In the genomic region with DNA sequence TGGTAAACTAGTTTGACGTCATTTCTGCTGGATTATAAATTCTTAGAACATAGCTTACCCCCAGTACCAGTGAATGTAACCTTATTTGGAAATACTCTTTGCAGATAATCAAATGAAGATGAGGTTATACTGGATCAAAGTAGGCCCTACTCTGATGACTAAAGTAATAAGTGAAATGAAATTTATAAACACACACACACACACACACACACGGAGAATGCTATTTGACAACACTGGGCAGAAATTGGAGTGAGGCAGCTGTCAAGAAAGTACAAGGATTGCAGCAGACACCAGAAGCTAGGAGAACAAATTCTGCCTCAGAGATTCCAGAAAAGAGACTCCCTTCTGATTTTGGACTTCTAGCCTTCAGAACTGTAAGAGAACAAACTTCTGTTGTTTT, we compare ENCODE assay signal across 17 cellular contexts.
DNase-seq lines count a peak whose midpoint lies in the region; ATAC-seq and TF ChIP-seq lines count a peak whose summit lies in the region.
"Had no signal": no experiment of that assay in that cellular context is flagged by ENCODE, and none has a peak within 500 bp of the region (broad histone marks: within the 10 kb centered on the region; RNA-seq: fewer than 3 reads in every experiment).

No MANE protein-coding gene starts in this region.

- DNase-seq in HFFc6 (peak; percentile 10), fibroblast of gingiva (ENCODE audit: low read depth) (peak; percentile 78), myocyte (ENCODE audit: low read depth) (peak; percentile 62), thoracic aorta (ENCODE audit: low spot score) (no peak), Ammon's horn (ENCODE audit: low spot score) (no peak), C1 segment of cervical spinal cord (lab: John Stamatoyannopoulos, UW) (no peak), ascending aorta (ENCODE audit: low spot score in 2 of 2) (no peak)
- DNase-seq: ACHN, COR-L47, DMS153, H7, MV-4-11, NCI-H1436 treated with DMSO at 0.1 percent for 48 hours, NCI-H2081, NCI-H524 treated with DMSO at 0.1 percent for 48 hours, SJCRH30 had no signal

- H3K27ac ChIP-seq in thoracic aorta (peak overlapping the region; percentile 30 to 54), ascending aorta (no peak overlapping the region)
- H3K27ac ChIP-seq: C4-2B, SJCRH30 had no signal

- no peaks in the 10 kb centered on the region for H3K4me1 Mint-ChIP-seq in HFFc6 (ENCODE audit: low read depth)

- H3K9me3 ChIP-seq in thoracic aorta (no peaks in the 10 kb centered on the region), ascending aorta (no peaks in the 10 kb centered on the region)
- H3K9me3 ChIP-seq: SJCRH30 had no signal

- H3K4me3 ChIP-seq in thoracic aorta (no peak overlapping the region), ascending aorta (no peak overlapping the region)
- H3K4me3 ChIP-seq: SJCRH30 had no signal

- H3K36me3 ChIP-seq in thoracic aorta (no peaks in the 10 kb centered on the region), ascending aorta (no peaks in the 10 kb centered on the region)
- H3K36me3 ChIP-seq: SJCRH30 had no signal

- intact Hi-C loops in ascending aorta (cut with DNase I) = no loop called here

- no peaks in the 10 kb centered on the region for H3K36me3 Mint-ChIP-seq in HFFc6 (ENCODE audit: low read depth)

- H3K4me1 ChIP-seq in thoracic aorta (ENCODE audit: control insufficient read depth in 1 of 2, low read depth in 2 of 2) = peaks cover 13 to 22% of the 10 kb centered on the region in 2 donors
- H3K4me1 ChIP-seq in ascending aorta = peaks cover 0 to 3% of the 10 kb centered on the region in 2 donors
- H3K4me1 ChIP-seq: SJCRH30 had no signal

- no peak overlapping the region for H3K27ac Mint-ChIP-seq in HFFc6

- H3K27me3 Mint-ChIP-seq in HFFc6 (ENCODE audit: insufficient read depth) = no peaks in the 10 kb centered on the region

- H3K4me3 Mint-ChIP-seq in HFFc6 = no peak overlapping the region

- no peaks in the 10 kb centered on the region for H3K9me3 Mint-ChIP-seq in HFFc6

- H3K27me3 ChIP-seq in thoracic aorta (replicated peaks; ENCODE audit: insufficient read depth) (no peaks in the 10 kb centered on the region), ascending aorta (no peaks in the 10 kb centered on the region)
- H3K27me3 ChIP-seq: SJCRH30 had no signal

- no peak for ATAC-seq in thoracic aorta (ENCODE audit: insufficient number of reproducible peaks, low FRiP score, low read depth)

- no peak for TF ChIP-seq CTCF in HFFc6 (IDR thresholded peaks at IDR 0.05)
- TF ChIP-seq CTCF in thoracic aorta (IDR thresholded peaks at IDR 0.05) = no peak
- TF ChIP-seq CTCF in ascending aorta (IDR thresholded peaks at IDR 0.05) = no peak

Comparison
In these comparisons a context has a peak if more than half of its experiments do, and no peak if none do; other contexts are left out.
1. DNase-seq: peak in HFFc6 (single experiment), fibroblast of gingiva (single experiment) and myocyte (single experiment); none in thoracic aorta (single experiment), Ammon's horn (single experiment), C1 segment of cervical spinal cord (0 of 14) and ascending aorta (0 of 2).
2. H3K27ac ChIP-seq: peak in thoracic aorta (2 of 2); none in ascending aorta (0 of 2).